Comparison of ENCODE assay signal across 8 cellular contexts in genomic region chr17:7687908-7688807, GRCh38. TPM values are rescaled to one million over a fixed set of nuclear protein-coding genes. Genes with fewer than 3 reads are reported as not detected.
DNase-seq lines count a peak whose midpoint lies in the region; ATAC-seq, FAIRE-seq and TF ChIP-seq lines count a peak whose summit lies in the region.

Gene WRAP53 (plus strand): TSS chr17:7688477. CDS start chr17:7688649, 172 bp downstream.

- intact Hi-C loops in cardiac septum (cut with DNase I): loop anchor here (1.0 to 5.0 kb wide), 4 partner anchors 29 to 105 kb away; partner anchors contain the start of genes DNAH2, FXR2, MPDU1 and SHBG

- peaks cover 0 to 10% (median 0%) of the 10 kb centered on the region in 4 donors for H3K36me3 ChIP-seq in upper lobe of left lung

- POLR2A ChIA-PET in T-cell (lab: Charles Lee): interaction anchor here (0.5 to 1.6 kb wide), 12 partner anchors 10 to 457 kb away, joined by 3 to 7 read pairs (median 4); partner anchors contain the start of genes SAT2 (in 2 of the 2), CNTROB (in 1 of the 2), SOX15 (in 1 of the 2) and TRAPPC1 (in 1 of the 2)

- no peaks in the 10 kb centered on the region for H3K9me3 ChIP-seq in upper lobe of left lung

- H3K4me1 Mint-ChIP-seq in T-cell: peaks cover 39 to 52% (median 48%) of the 10 kb centered on the region in 3 donors

- peaks cover 16 to 30% (median 22%) of the 10 kb centered on the region in 4 donors for H3K4me1 ChIP-seq in upper lobe of left lung

- DNase-seq in GM12891 (ENCODE audit: insufficient read length, low spot score) (peak; percentile 87), NCI-H1436 treated with DMSO at 0.1 percent for 48 hours (lab: John Stamatoyannopoulos, UW) (peak; percentile 94), T-cell (peak; percentile 91 to 97 (median 94)), cardiac septum (ENCODE audit: low spot score) (peak; percentile 98), pons (ENCODE audit: low spot score) (peak; percentile 99), upper lobe of left lung (peak; percentile 98 to 99)

- peak within 1 kb of the TSS; percentile 85 to 99 (median 96) for H3K4me3 Mint-ChIP-seq in T-cell

- ATAC-seq in HG02840 (IDR thresholded peaks at IDR 0.05; ENCODE audit: low FRiP score, unreplicated experiment) (peak; percentile 59), T-cell (replicated peaks in 1 of 4) (peak; percentile 78 to 82 (median 81)), upper lobe of left lung (ENCODE audit: low FRiP score in 2 of 2) (peak; percentile 94 to 97)

- peak in 1 of 4 donors; percentile 15 for TF ChIP-seq EP300 in upper lobe of left lung (IDR thresholded peaks at IDR 0.05)

- H3K36me3 Mint-ChIP-seq in T-cell: peaks cover 10% of the 10 kb centered on the region

- peak; percentile 96 to 100 (median 98) for TF ChIP-seq CTCF in upper lobe of left lung (IDR thresholded peaks at IDR 0.05)

- peak; percentile 94 for FAIRE-seq in GM12891 (lab: Jason Lieb, UNC)

- H3K27ac ChIP-seq in adipose tissue (ENCODE audit: low read depth, low read length) (peak within 1 kb of the TSS; percentile 98), upper lobe of left lung (peak within 1 kb of the TSS; percentile 88 to 96 (median 94))

- H3K4me3 ChIP-seq in upper lobe of left lung: peak within 1 kb of the TSS; percentile 63 to 88 (median 76)

- no peaks in the 10 kb centered on the region for H3K27me3 Mint-ChIP-seq in T-cell

- TF ChIP-seq POLR2A in GM12891 (IDR thresholded peaks at IDR 0.05; ENCODE audit: low read depth, low read length) (peak; percentile 51; the same call in 1 of the 2 replicates), upper lobe of left lung (IDR thresholded peaks at IDR 0.05) (peak in 2 of 4 donors; percentile 32 to 47)

- WGBS in adipose tissue, 3 donors: 0% methylated on average over 50 to 51 of the region's 51 CpGs
- WGBS in upper lobe of left lung, 2 donors: 0 to 1% methylated on average over 16 to 51 of the region's 51 CpGs

- no peaks in the 10 kb centered on the region for H3K9me3 Mint-ChIP-seq in T-cell

- no peaks in the 10 kb centered on the region for H3K27me3 ChIP-seq in upper lobe of left lung

- CTCF ChIA-PET in T-cell (lab: Charles Lee): interaction anchor here (0.5 to 4.0 kb wide), 32 partner anchors 11 to 749 kb away, joined by 3 to 36 read pairs (median 4); partner anchors contain the start of genes ATP1B2 (in 2 of the 2), ACADVL (in 1 of the 2), DLG4 (in 1 of the 2) and FXR2 (in 1 of the 2)

- peak within 1 kb of the TSS; percentile 100 for H3K27ac Mint-ChIP-seq in T-cell

TF ChIP-seq in GM12891, 5 proteins besides CTCF, POLR2A, EP300 and RAD21:
- TF ChIP-seq SPI1 (IDR thresholded peaks at IDR 0.05; ENCODE audit: low read depth, low read length) (0 out of 2 replicates have a peak, but pooled peaks have one; percentile 9), POU2F2 (IDR thresholded peaks at IDR 0.05; ENCODE audit: low read depth, low read length) (no peak), PAX5 (IDR thresholded peaks at IDR 0.05; ENCODE audit: insufficient read depth, low read length, severe bottlenecking) (no peak), POLR2AphosphoS5 (IDR thresholded peaks at IDR 0.05; ENCODE audit: low read depth, low read length) (peak; percentile 66; the same call in 1 of the 2 replicates), TAF1 (IDR thresholded peaks at IDR 0.05; ENCODE audit: low read depth, low read length) (no peak)

RNA-seq across cellular contexts. Expression of gene WRAP53, which starts in this region (rescaled TPM):
- 14.5 TPM for polyA plus RNA-seq in GM12891 (2012; ENCODE audit: low read depth, missing spikeins)
- total RNA-seq in T-cell (10 to 100 TPM in 3 of 5 donors, 1 to 10 TPM in 2; 8.0 to 14.6 (median 13.1) TPM), cardiac septum (3.2 TPM), upper lobe of left lung (10 to 100 TPM in 1 of 6 donors, 1 to 10 TPM in 5; 6.0 to 10.3 (median 7.8) TPM)
- polyA plus RNA-seq in adipose tissue: 1 to 10 TPM; 2.8 to 5.6 (median 5.0) TPM

Comparison
In these comparisons a context has a peak if more than half of its experiments do, and no peak if none do; other contexts are left out.
1. Peak in every context shown above with its lines: DNase-seq, ATAC-seq, H3K4me3 ChIP-seq and H3K27ac ChIP-seq.